ENCODE assay signal across 1 cellular context in the genomic region with DNA sequence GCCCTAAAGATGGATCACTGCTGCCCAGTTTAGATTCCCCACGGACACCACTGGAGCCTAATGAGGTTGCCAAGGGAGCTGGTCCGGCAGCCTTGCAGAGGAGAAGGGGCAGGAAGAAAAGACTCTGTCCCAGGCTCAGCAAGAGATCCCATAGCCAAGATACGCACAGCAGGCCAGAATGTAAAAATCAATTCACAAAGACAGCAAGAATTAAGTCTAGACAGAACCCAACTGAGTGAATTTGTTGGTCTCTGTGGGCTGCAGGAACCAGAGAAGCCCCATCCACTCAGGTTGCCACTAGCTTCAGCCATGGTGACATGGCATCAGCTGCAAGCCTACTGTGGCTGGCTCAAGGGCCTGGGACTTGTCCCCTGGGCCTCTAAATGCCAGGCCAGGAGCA.
TF ChIP-seq lines count a peak whose summit lies in the region.

No MANE protein-coding gene starts in this region.

TF ChIP-seq in HEK293, 187 proteins besides CTCF, POLR2A, EP300 and RAD21 (continued from another document):
- TF ChIP-seq, protein P1, sequence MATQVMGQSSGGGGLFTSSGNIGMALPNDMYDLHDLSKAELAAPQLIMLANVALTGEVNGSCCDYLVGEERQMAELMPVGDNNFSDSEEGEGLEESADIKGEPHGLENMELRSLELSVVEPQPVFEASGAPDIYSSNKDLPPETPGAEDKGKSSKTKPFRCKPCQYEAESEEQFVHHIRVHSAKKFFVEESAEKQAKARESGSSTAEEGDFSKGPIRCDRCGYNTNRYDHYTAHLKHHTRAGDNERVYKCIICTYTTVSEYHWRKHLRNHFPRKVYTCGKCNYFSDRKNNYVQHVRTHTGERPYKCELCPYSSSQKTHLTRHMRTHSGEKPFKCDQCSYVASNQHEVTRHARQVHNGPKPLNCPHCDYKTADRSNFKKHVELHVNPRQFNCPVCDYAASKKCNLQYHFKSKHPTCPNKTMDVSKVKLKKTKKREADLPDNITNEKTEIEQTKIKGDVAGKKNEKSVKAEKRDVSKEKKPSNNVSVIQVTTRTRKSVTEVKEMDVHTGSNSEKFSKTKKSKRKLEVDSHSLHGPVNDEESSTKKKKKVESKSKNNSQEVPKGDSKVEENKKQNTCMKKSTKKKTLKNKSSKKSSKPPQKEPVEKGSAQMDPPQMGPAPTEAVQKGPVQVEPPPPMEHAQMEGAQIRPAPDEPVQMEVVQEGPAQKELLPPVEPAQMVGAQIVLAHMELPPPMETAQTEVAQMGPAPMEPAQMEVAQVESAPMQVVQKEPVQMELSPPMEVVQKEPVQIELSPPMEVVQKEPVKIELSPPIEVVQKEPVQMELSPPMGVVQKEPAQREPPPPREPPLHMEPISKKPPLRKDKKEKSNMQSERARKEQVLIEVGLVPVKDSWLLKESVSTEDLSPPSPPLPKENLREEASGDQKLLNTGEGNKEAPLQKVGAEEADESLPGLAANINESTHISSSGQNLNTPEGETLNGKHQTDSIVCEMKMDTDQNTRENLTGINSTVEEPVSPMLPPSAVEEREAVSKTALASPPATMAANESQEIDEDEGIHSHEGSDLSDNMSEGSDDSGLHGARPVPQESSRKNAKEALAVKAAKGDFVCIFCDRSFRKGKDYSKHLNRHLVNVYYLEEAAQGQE (tag by site-specific recombination; IDR thresholded peaks at IDR 0.05) = no peak
